In genomic region chr11:64983339-64983738, GRCh38 we compare ENCODE assay signal across 4 cellular contexts. TPM values are rescaled to one million over a fixed set of nuclear protein-coding genes. Genes with fewer than 3 reads are reported as not detected.
"Had no signal": no experiment of that assay in that cellular context is flagged by ENCODE, and none has a peak within 500 bp of the region (broad histone marks: within the 10 kb centered on the region; RNA-seq: fewer than 3 reads in every experiment).

No MANE protein-coding gene starts in this region.

RNA-seq across cellular contexts. Expression of gene MAJIN, which starts 11.4 kb away (rescaled TPM):
- total RNA-seq: HepG2, HT-29, HT1080, IMR-90 had no signal

RNA-seq across cellular contexts. Expression of gene GPHA2, which starts 47.6 kb away (rescaled TPM):
- total RNA-seq: HT-29, HT1080, IMR-90 had no signal
